Comparison of ENCODE assay signal across 1 cellular context in the genomic region with DNA sequence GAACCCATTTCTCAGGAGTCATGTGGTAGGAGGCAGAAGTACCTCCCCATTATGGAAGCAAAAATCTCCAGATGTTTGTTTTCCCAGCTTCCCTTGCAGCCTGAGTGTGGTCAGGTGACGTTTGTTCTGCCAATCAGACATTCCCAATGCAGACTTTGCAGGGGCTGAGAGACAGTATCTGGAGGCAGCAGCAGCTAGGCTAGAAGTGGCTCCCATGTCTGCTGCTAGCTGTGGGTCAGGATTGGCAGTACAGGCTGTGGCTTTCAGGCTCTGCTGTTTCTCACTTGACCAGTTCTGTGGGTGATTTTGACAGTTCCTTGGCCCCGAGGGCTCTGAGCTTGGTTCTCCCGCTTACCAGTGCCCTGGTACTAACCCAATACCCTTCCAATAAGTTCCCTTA.
TF ChIP-seq lines count a peak whose summit lies in the region.

No MANE protein-coding gene starts in this region.

TF ChIP-seq in H1, 55 proteins besides CTCF, POLR2A, EP300 and RAD21 (continued from another document):
- TF ChIP-seq NANOG (IDR thresholded peaks at IDR 0.05; ENCODE audit: insufficient read depth, low read depth, low read length, poor library complexity, severe bottlenecking), result no peak
- TF ChIP-seq, protein P1, sequence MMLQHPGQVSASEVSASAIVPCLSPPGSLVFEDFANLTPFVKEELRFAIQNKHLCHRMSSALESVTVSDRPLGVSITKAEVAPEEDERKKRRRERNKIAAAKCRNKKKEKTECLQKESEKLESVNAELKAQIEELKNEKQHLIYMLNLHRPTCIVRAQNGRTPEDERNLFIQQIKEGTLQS (IDR thresholded peaks at IDR 0.05; ENCODE audit: insufficient read depth, low read depth, low read length), result no peak
- no peak for TF ChIP-seq JUN (IDR thresholded peaks at IDR 0.05; ENCODE audit: low read depth, low read length)
- no peak for TF ChIP-seq CREB1 (IDR thresholded peaks at IDR 0.05)
- no peak for TF ChIP-seq CEBPB (IDR thresholded peaks at IDR 0.05; ENCODE audit: low read depth, low read length)
- TF ChIP-seq EZH2 (IDR thresholded peaks at IDR 0.05; ENCODE audit: low read depth, low read length, severe bottlenecking), result no peak
- TF ChIP-seq RNF2 (IDR thresholded peaks at IDR 0.05; ENCODE audit: borderline replicate concordance, low read depth, low read length, missing control alignments, poor library complexity, severe bottlenecking), result no peak
- TF ChIP-seq SP4 (IDR thresholded peaks at IDR 0.05; ENCODE audit: low read length), result no peak
- no peak for TF ChIP-seq SRF (IDR thresholded peaks at IDR 0.05; ENCODE audit: low read depth, low read length)
- no peak for TF ChIP-seq JUND (IDR thresholded peaks at IDR 0.05; ENCODE audit: low read length)
- no peak for TF ChIP-seq PHF8 (conservative IDR thresholded peaks at IDR 0.05; ENCODE audit: low read depth, low read length)
- TF ChIP-seq BACH1 (IDR thresholded peaks at IDR 0.05; ENCODE audit: low read length), result no peak
- TF ChIP-seq, protein P2, sequence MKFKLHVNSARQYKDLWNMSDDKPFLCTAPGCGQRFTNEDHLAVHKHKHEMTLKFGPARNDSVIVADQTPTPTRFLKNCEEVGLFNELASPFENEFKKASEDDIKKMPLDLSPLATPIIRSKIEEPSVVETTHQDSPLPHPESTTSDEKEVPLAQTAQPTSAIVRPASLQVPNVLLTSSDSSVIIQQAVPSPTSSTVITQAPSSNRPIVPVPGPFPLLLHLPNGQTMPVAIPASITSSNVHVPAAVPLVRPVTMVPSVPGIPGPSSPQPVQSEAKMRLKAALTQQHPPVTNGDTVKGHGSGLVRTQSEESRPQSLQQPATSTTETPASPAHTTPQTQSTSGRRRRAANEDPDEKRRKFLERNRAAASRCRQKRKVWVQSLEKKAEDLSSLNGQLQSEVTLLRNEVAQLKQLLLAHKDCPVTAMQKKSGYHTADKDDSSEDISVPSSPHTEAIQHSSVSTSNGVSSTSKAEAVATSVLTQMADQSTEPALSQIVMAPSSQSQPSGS (IDR thresholded peaks at IDR 0.05; ENCODE audit: low read length), result no peak
- TF ChIP-seq TEAD4 (IDR thresholded peaks at IDR 0.05; ENCODE audit: low read depth, low read length), result no peak
- no peak for TF ChIP-seq SIN3A (conservative IDR thresholded peaks at IDR 0.05 in 1 of 2, IDR thresholded peaks at IDR 0.05 in 1 of 2; ENCODE audit: low read depth in 1 of 2, low read length in 2 of 2)
- TF ChIP-seq GTF2F1 (IDR thresholded peaks at IDR 0.05; ENCODE audit: borderline replicate concordance, low read depth, low read length), result no peak
- TF ChIP-seq, protein P3, sequence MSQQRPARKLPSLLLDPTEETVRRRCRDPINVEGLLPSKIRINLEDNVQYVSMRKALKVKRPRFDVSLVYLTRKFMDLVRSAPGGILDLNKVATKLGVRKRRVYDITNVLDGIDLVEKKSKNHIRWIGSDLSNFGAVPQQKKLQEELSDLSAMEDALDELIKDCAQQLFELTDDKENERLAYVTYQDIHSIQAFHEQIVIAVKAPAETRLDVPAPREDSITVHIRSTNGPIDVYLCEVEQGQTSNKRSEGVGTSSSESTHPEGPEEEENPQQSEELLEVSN (IDR thresholded peaks at IDR 0.05), result no peak
